In genomic region chr3:186930639-186931486, GRCh38 we compare ENCODE assay signal across 8 cellular contexts. TPM values are rescaled to one million over a fixed set of nuclear protein-coding genes. Genes with fewer than 3 reads are reported as not detected.
A peak's percentile ranks its signal among the peaks of the same experiment; 100 is the strongest.
DNase-seq lines count a peak whose midpoint lies in the region; ATAC-seq and TF ChIP-seq lines count a peak whose summit lies in the region.

No MANE protein-coding gene starts in this region.

- peaks cover 0 to 5% of the 10 kb centered on the region in 2 donors for H3K36me3 ChIP-seq in lung (ENCODE audit: control insufficient read depth in 2 of 2, insufficient read depth in 2 of 2, low read length in 2 of 2)

- H3K9me3 ChIP-seq in lung (ENCODE audit: control insufficient read depth in 2 of 2, insufficient read depth in 1 of 2, low read length in 1 of 2): no peaks in the 10 kb centered on the region

- DNase-seq in A172 (ENCODE audit: low spot score) (peak; percentile 62), NCI-H2196 (lab: John Stamatoyannopoulos, UW; ENCODE audit: unreplicated experiment) (peak; percentile 94), dorsolateral prefrontal cortex (peak in 3 of 10 donors; percentile 43 to 61 (median 57)), lung (ENCODE audit: low spot score) (peak; percentile 74)
- peak; percentile 90 for DNase-seq in activated CD4-positive, alpha-beta T cell treated with anti-CD3 and anti-CD28 coated beads, Interleukin-2, amount 10 ng/mL, durations not matched to agents 24 days and 14 days
- peak; percentile 31 to 42 for DNase-seq in stimulated activated CD8-positive, alpha-beta memory T cell treated with anti-CD3 and anti-CD28 coated beads, Interleukin-15, amount 100 ng/mL, for 4 hours (ENCODE audit: low read depth in 2 of 2)

- no peaks in the 10 kb centered on the region for H3K9me3 Mint-ChIP-seq in activated CD4-positive, alpha-beta T cell treated with anti-CD3 and anti-CD28 coated beads, Interleukin-2, amount 10 ng/mL, durations not matched to agents 24 days and 14 days

- peak overlapping the region; percentile 98 for H3K27ac Mint-ChIP-seq in activated CD4-positive, alpha-beta T cell treated with anti-CD3 and anti-CD28 coated beads, Interleukin-2, amount 10 ng/mL, durations not matched to agents 24 days and 14 days

- H3K4me3 Mint-ChIP-seq in activated CD4-positive, alpha-beta T cell treated with anti-CD3 and anti-CD28 coated beads, Interleukin-2, amount 10 ng/mL, durations not matched to agents 24 days and 14 days: peak overlapping the region; percentile 99

- TF ChIP-seq CTCF in dorsolateral prefrontal cortex (IDR thresholded peaks at IDR 0.05 in 54 of 56, conservative IDR thresholded peaks at IDR 0.05 in 2 of 56; ENCODE audit: low read depth in 1 of 56, partially characterized antibody in 56 of 56): peak in 5 of 56 donors; percentile 5 to 19 (median 8)
- no peak for TF ChIP-seq CTCF in lung (IDR thresholded peaks at IDR 0.05; ENCODE audit: control extremely low read depth, extremely low read depth)

- H3K4me1 Mint-ChIP-seq in activated CD4-positive, alpha-beta T cell treated with anti-CD3 and anti-CD28 coated beads, Interleukin-2, amount 10 ng/mL, durations not matched to agents 24 days and 14 days: peaks cover 41% of the 10 kb centered on the region

- peak; percentile 78 for ATAC-seq in GM18517 (IDR thresholded peaks at IDR 0.05; ENCODE audit: unreplicated experiment)
- ATAC-seq in HG03025 (IDR thresholded peaks at IDR 0.05; ENCODE audit: low FRiP score, unreplicated experiment): peak; percentile 60
- ATAC-seq in lung (ENCODE audit: insufficient read depth, low FRiP score): peak; percentile 79

- peaks cover 32% of the 10 kb centered on the region for H3K36me3 Mint-ChIP-seq in activated CD4-positive, alpha-beta T cell treated with anti-CD3 and anti-CD28 coated beads, Interleukin-2, amount 10 ng/mL, durations not matched to agents 24 days and 14 days (ENCODE audit: low read depth)

- H3K27ac ChIP-seq in dorsolateral prefrontal cortex (peak overlapping the region; percentile 31 to 97 (median 87)), lung (ENCODE audit: low read depth in 1 of 2, low read length in 1 of 2) (peak overlapping the region; percentile 90 to 91)

- intact Hi-C loops in activated CD4-positive, alpha-beta T cell treated with anti-CD3 and anti-CD28 coated beads, Interleukin-2, amount 10 ng/mL, durations not matched to agents 24 days and 14 days (cut with micrococcal nuclease): loop anchor here (1.0 to 10.0 kb wide), 10 partner anchors 22 to 364 kb away; partner anchors contain the start of genes EIF4A2, RPL39L and TBCCD1
- intact Hi-C loops in dorsolateral prefrontal cortex (cut with DNase I): no loop called here

- no peaks in the 10 kb centered on the region for H3K27me3 Mint-ChIP-seq in activated CD4-positive, alpha-beta T cell treated with anti-CD3 and anti-CD28 coated beads, Interleukin-2, amount 10 ng/mL, durations not matched to agents 24 days and 14 days

- WGBS in lung, 2 donors: 0% methylated on average over 62 to 73 of the region's 73 CpGs

- peaks cover 0 to 4% of the 10 kb centered on the region in 2 donors for H3K4me1 ChIP-seq in lung (ENCODE audit: control insufficient read depth in 2 of 2, insufficient read depth in 2 of 2, low read length in 2 of 2)

- peaks cover 0 to 17% (median 0%) of the 10 kb centered on the region in 45 donors for H3K27me3 ChIP-seq in dorsolateral prefrontal cortex
- no peaks in the 10 kb centered on the region for H3K27me3 ChIP-seq in lung (ENCODE audit: control insufficient read depth, insufficient read depth)

- peak overlapping the region; percentile 49 to 90 (median 77) for H3K4me3 ChIP-seq in dorsolateral prefrontal cortex
- H3K4me3 ChIP-seq in lung: peak overlapping the region; percentile 94

RNA-seq across cellular contexts. Expression of gene ST6GAL1, which starts 0.5 kb away (rescaled TPM):
- 5.3 and 9.4 TPM in 2 replicates for total RNA-seq in A172 (2014; rRNA removed; shearing (Covaris generic))
- 128 and 132 TPM in 2 replicates for total RNA-seq in activated CD4-positive, alpha-beta T cell treated with anti-CD3 and anti-CD28 coated beads, Interleukin-2, amount 10 ng/mL, durations not matched to agents 24 days and 14 days
- total RNA-seq in dorsolateral prefrontal cortex: 100 to 1,000 TPM in 1 of 120 experiments, 10 to 100 TPM in 119; 30.8 to 105 (median 56.1) TPM
- 100 to 1,000 TPM in 1 of 2 donors, 10 to 100 TPM in 1; 89.5 to 113 TPM for total RNA-seq in lung
- 10 to 100 TPM; 15.1 to 31.4 TPM for polyA plus RNA-seq in lung
